8 cellular contexts compared by ENCODE assay signal in genomic region chr18:23452347-23452727, GRCh38. TPM values are rescaled to one million over a fixed set of nuclear protein-coding genes. Genes with fewer than 3 reads are reported as not detected.
DNase-seq lines count a peak whose midpoint lies in the region; ATAC-seq and TF ChIP-seq lines count a peak whose summit lies in the region.

No MANE protein-coding gene starts in this region.

- intact Hi-C loops in colonic mucosa (cut with DNase I) = no loop called here

- no peak overlapping the region for H3K27ac Mint-ChIP-seq in nephron progenitor cell

- H3K9ac ChIP-seq in colonic mucosa (ENCODE audit: low read depth in 2 of 2, low read length in 2 of 2) = peak overlapping the region in 1 of 2 donors; percentile 99

- H3K27me3 Mint-ChIP-seq in nephron progenitor cell (ENCODE audit: low read depth, poor library complexity) = peaks cover 15% of the 10 kb centered on the region

- H3K4me3 Mint-ChIP-seq in nephron progenitor cell = peak overlapping the region; percentile 100

- H3K27me3 ChIP-seq in BE2C (no peaks in the 10 kb centered on the region), colonic mucosa (no peaks in the 10 kb centered on the region)

- H3K36me3 ChIP-seq in BE2C = no peaks in the 10 kb centered on the region
- no peaks in the 10 kb centered on the region for H3K36me3 ChIP-seq in colonic mucosa

- H3K4me1 ChIP-seq in BE2C = no peaks in the 10 kb centered on the region
- H3K4me1 ChIP-seq in colonic mucosa = peaks cover 3% of the 10 kb centered on the region

- peak overlapping the region; percentile 89 for H3K4me3 ChIP-seq in BE2C (ENCODE audit: low read depth, low read length)
- peak overlapping the region; percentile 76 for H3K4me3 ChIP-seq in LNCaP clone FGC (ENCODE audit: low read depth, low read length)
- no peak overlapping the region for H3K4me3 ChIP-seq in colonic mucosa

- no peak for ATAC-seq in HG03139 (IDR thresholded peaks at IDR 0.05; ENCODE audit: unreplicated experiment)

- no peaks in the 10 kb centered on the region for H3K9me3 ChIP-seq in BE2C
- no peaks in the 10 kb centered on the region for H3K9me3 ChIP-seq in colonic mucosa

- peaks cover 25% of the 10 kb centered on the region for H3K36me3 Mint-ChIP-seq in nephron progenitor cell (ENCODE audit: low read depth)

- no peak for DNase-seq in BE2C
- no peak for DNase-seq in LNCaP clone FGC (ENCODE audit: low read depth)
- DNase-seq in colonic mucosa = no peak
- DNase-seq in nephron progenitor cell = no peak
- DNase-seq in activated CD4-positive, CD25-positive, alpha-beta regulatory T cell (lab: John Stamatoyannopoulos, UW) = no peak
- no peak for DNase-seq in hepatic stellate cell (ENCODE audit: low spot score)
- no peak for DNase-seq in DMS153 treated with DMSO at 0.1 percent for 48 hours (lab: John Stamatoyannopoulos, UW; ENCODE audit: unreplicated experiment)

- peaks cover 33% of the 10 kb centered on the region for H3K4me1 Mint-ChIP-seq in nephron progenitor cell

- H3K27ac ChIP-seq in colonic mucosa = peak overlapping the region; percentile 98

- TF ChIP-seq CTCF in BE2C (IDR thresholded peaks at IDR 0.05; ENCODE audit: low read depth, low read length) = no peak
- no peak for TF ChIP-seq CTCF in LNCaP clone FGC (IDR thresholded peaks at IDR 0.05; ENCODE audit: control insufficient read depth, extremely low read depth, insufficient read depth)
- no peak for TF ChIP-seq CTCF in colonic mucosa (IDR thresholded peaks at IDR 0.05)
- TF ChIP-seq CTCF in nephron progenitor cell (IDR thresholded peaks at IDR 0.05) = no peak

- no peaks in the 10 kb centered on the region for H3K9me3 Mint-ChIP-seq in nephron progenitor cell

RNA-seq across cellular contexts. Expression of gene RIOK3, which starts 0.8 kb away (rescaled TPM):
- polyA plus RNA-seq in BE2C (2012; ENCODE audit: insufficient read depth, insufficient read length, low read depth) = 30.3 TPM
- total RNA-seq in colonic mucosa = 100 to 1,000 TPM in 1 of 2 donors, 10 to 100 TPM in 1; 76.6 to 165 TPM

RNA-seq across cellular contexts. Expression of gene RMC1, which starts 51.0 kb away (rescaled TPM):
- 8.7 TPM for polyA plus RNA-seq in BE2C (2012; ENCODE audit: insufficient read depth, insufficient read length, low read depth)
- 10 to 100 TPM; 28.4 to 34.9 TPM for total RNA-seq in colonic mucosa
